8 cellular contexts compared by ENCODE assay signal in genomic region chr5:94111209-94112004, GRCh38.
A peak's percentile ranks its signal among the peaks of the same experiment; 100 is the strongest.
DNase-seq lines count a peak whose midpoint lies in the region; ATAC-seq and TF ChIP-seq lines count a peak whose summit lies in the region.

No MANE protein-coding gene starts in this region.

- H3K4me3 Mint-ChIP-seq in progenitor cell of endocrine pancreas (ENCODE audit: low read depth): peak overlapping the region; percentile 89

- H3K27ac Mint-ChIP-seq in progenitor cell of endocrine pancreas: peak overlapping the region; percentile 98

- H3K4me3 ChIP-seq in left ventricle myocardium inferior: peak overlapping the region; percentile 91

- peaks cover 17% of the 10 kb centered on the region for H3K27me3 Mint-ChIP-seq in progenitor cell of endocrine pancreas

- peaks cover 12% of the 10 kb centered on the region for H3K9me3 Mint-ChIP-seq in progenitor cell of endocrine pancreas (ENCODE audit: low read depth)

- peak overlapping the region; percentile 93 for H3K27ac ChIP-seq in left ventricle myocardium inferior (replicated peaks)

- peaks cover 7% of the 10 kb centered on the region for H3K9me3 ChIP-seq in left ventricle myocardium inferior (replicated peaks)

- H3K27me3 ChIP-seq in left ventricle myocardium inferior (ENCODE audit: low read depth): no peaks in the 10 kb centered on the region

- intact Hi-C loops in left ventricle myocardium inferior (cut with micrococcal nuclease): no loop called here

- H3K4me1 ChIP-seq in left ventricle myocardium inferior: peaks cover 20% of the 10 kb centered on the region

- peak; percentile 50 for TF ChIP-seq CTCF in left ventricle myocardium inferior (IDR thresholded peaks at IDR 0.05; ENCODE audit: borderline replicate concordance)
- peak; percentile 41 for TF ChIP-seq CTCF in progenitor cell of endocrine pancreas (IDR thresholded peaks at IDR 0.05; ENCODE audit: unreplicated experiment)

- H3K36me3 ChIP-seq in left ventricle myocardium inferior: no peaks in the 10 kb centered on the region

- peak; percentile 94 for DNase-seq in NCI-H146 (lab: John Stamatoyannopoulos, UW)
- DNase-seq in T-helper 1 cell: peak; percentile 82 to 92 (median 86)
- peak; percentile 45 to 96 (median 85) for DNase-seq in amygdala (lab: John Stamatoyannopoulos, UW)
- peak; percentile 95 for DNase-seq in left ventricle myocardium inferior
- DNase-seq in progenitor cell of endocrine pancreas (ENCODE audit: low spot score, unreplicated experiment): peak; percentile 87
- DNase-seq in ureter (ENCODE audit: low spot score): peak; percentile 95

- peaks cover 9% of the 10 kb centered on the region for H3K4me1 Mint-ChIP-seq in progenitor cell of endocrine pancreas (ENCODE audit: low read depth)

- peak; percentile 68 for TF ChIP-seq POLR2A in GM15510 (IDR thresholded peaks at IDR 0.05; ENCODE audit: borderline replicate concordance, extremely low read depth, insufficient read length)

- peaks cover 7% of the 10 kb centered on the region for H3K36me3 Mint-ChIP-seq in progenitor cell of endocrine pancreas (ENCODE audit: insufficient read depth)

- peak; percentile 99 for ATAC-seq in HG02884 (IDR thresholded peaks at IDR 0.05; ENCODE audit: unreplicated experiment)

Comparison
In these comparisons a context has a peak if more than half of its experiments do, and no peak if none do; other contexts are left out.
1. Peak in every context shown above with its lines: DNase-seq, ATAC-seq, H3K4me3 ChIP-seq and H3K27ac ChIP-seq.